In genomic region chr16:73510852-73511251, GRCh38 we compare ENCODE assay signal across 17 cellular contexts.
A peak's percentile ranks its signal among the peaks of the same experiment; 100 is the strongest.
DNase-seq lines count a peak whose midpoint lies in the region; ATAC-seq and TF ChIP-seq lines count a peak whose summit lies in the region.
"Had no signal": no experiment of that assay in that cellular context is flagged by ENCODE, and none has a peak within 500 bp of the region (broad histone marks: within the 10 kb centered on the region; RNA-seq: fewer than 3 reads in every experiment).

No MANE protein-coding gene starts in this region.

- no peak for TF ChIP-seq CTCF in esophagus squamous epithelium (IDR thresholded peaks at IDR 0.05)
- no peak for TF ChIP-seq CTCF in prostate gland (IDR thresholded peaks at IDR 0.05)

- no peak for ATAC-seq in SK-N-SH treated with all-trans-retinoic acid at 6 μM for 48 hours
- ATAC-seq: GM12878 had no signal

- H3K27ac ChIP-seq in esophagus squamous epithelium = peak overlapping the region; percentile 21 to 54 (median 34)
- no peak overlapping the region for H3K27ac ChIP-seq in prostate gland
- H3K27ac ChIP-seq: BLaER1 had no signal

- H3K4me1 ChIP-seq in esophagus squamous epithelium = peaks cover 0 to 34% (median 0%) of the 10 kb centered on the region in 3 donors
- no peaks in the 10 kb centered on the region for H3K4me1 ChIP-seq in prostate gland (replicated peaks)
- H3K4me1 ChIP-seq: BE2C, BLaER1 had no signal

- DNase-seq in esophagus squamous epithelium (lab: John Stamatoyannopoulos, UW) (no peak), prostate gland (ENCODE audit: low spot score) (peak; percentile 61), GM03348 (ENCODE audit: low spot score) (no peak), HT-29 (ENCODE audit: low spot score) (no peak)
- DNase-seq: 8988T; ACHN; BE2C; C1 segment of cervical spinal cord; CD4-positive, alpha-beta memory T cell; CD4-positive, CD25-positive, alpha-beta regulatory T cell; CD8-positive, alpha-beta memory T cell; COR-L47; DMS79 treated with DMSO at 0.1 percent for 48 hours; GF-D8 had no signal

- H3K4me3 ChIP-seq in esophagus squamous epithelium (no peak overlapping the region), prostate gland (no peak overlapping the region)
- H3K4me3 ChIP-seq: BLaER1, GM12878 had no signal

- TF ChIP-seq POLR2A in esophagus squamous epithelium (IDR thresholded peaks at IDR 0.05) (no peak), prostate gland (IDR thresholded peaks at IDR 0.05) (no peak)

- WGBS in esophagus squamous epithelium, 2 donors = 19 to 49% methylated on average over 3 of the region's 3 CpGs
- WGBS in prostate gland = 42% methylated on average over 3 of the region's 3 CpGs

- H3K36me3 ChIP-seq in esophagus squamous epithelium (no peaks in the 10 kb centered on the region), prostate gland (no peaks in the 10 kb centered on the region)
- H3K36me3 ChIP-seq: BE2C, BLaER1 had no signal

- H3K27me3 ChIP-seq in esophagus squamous epithelium (no peaks in the 10 kb centered on the region), prostate gland (replicated peaks; ENCODE audit: insufficient read depth) (no peaks in the 10 kb centered on the region)
- H3K27me3 ChIP-seq: BE2C, BLaER1 had no signal

- intact Hi-C loops in esophagus squamous epithelium (cut with DNase I) (no loop called here), prostate gland (cut with DNase I) (no loop called here)

- H3K9me3 ChIP-seq in esophagus squamous epithelium (no peaks in the 10 kb centered on the region), prostate gland (no peaks in the 10 kb centered on the region)
- H3K9me3 ChIP-seq: BE2C, BLaER1 had no signal

TF ChIP-seq in SK-N-SH treated with all-trans-retinoic acid at 6 μM for 48 hours, 23 proteins besides CTCF, POLR2A, EP300 and RAD21:
- TF ChIP-seq TCF4 (CRISPR knock-in tag; IDR thresholded peaks at IDR 0.05; ENCODE audit: borderline replicate concordance) = no peak
- TF ChIP-seq ZFP3 (CRISPR knock-in tag; IDR thresholded peaks at IDR 0.05) = no peak
- TF ChIP-seq CSRNP3 (CRISPR knock-in tag; IDR thresholded peaks at IDR 0.05) = no peak
- TF ChIP-seq TSHZ2 (CRISPR knock-in tag; IDR thresholded peaks at IDR 0.05) = no peak
TF ChIP-seq in SK-N-SH treated with all-trans-retinoic acid at 6 μM for 48 hours: peak in this region for 0.

Comparison
In these comparisons a context has a peak if more than half of its experiments do, and no peak if none do; other contexts are left out.
1. H3K27ac ChIP-seq: peak in esophagus squamous epithelium (4 of 4); none in prostate gland (0 of 2).